ENCODE assay signal across 10 cellular contexts in genomic region chr7:70736715-70737460, GRCh38.
DNase-seq lines count a peak whose midpoint lies in the region; ATAC-seq and TF ChIP-seq lines count a peak whose summit lies in the region.
"Had no signal": no experiment of that assay in that cellular context is flagged by ENCODE, and none has a peak within 500 bp of the region (broad histone marks: within the 10 kb centered on the region; RNA-seq: fewer than 3 reads in every experiment).

No MANE protein-coding gene starts in this region.

- no peak for TF ChIP-seq CTCF in smooth muscle cell (IDR thresholded peaks at IDR 0.05; ENCODE audit: borderline replicate concordance, insufficient read depth, poor library complexity, severe bottlenecking)

- peak overlapping the region; percentile 82 for H3K4me2 ChIP-seq in smooth muscle cell

- H3K4me1 Mint-ChIP-seq in activated T-helper 17 cell treated with anti-CD3 and anti-CD28 coated beads, Interleukin-2, amount 50 U/mL, for 72 hours, result peaks cover 35% of the 10 kb centered on the region

- H3K27ac Mint-ChIP-seq in activated T-helper 17 cell treated with anti-CD3 and anti-CD28 coated beads, Interleukin-2, amount 50 U/mL, for 72 hours, result peak overlapping the region; percentile 45

- H3K9ac ChIP-seq in smooth muscle cell (ENCODE audit: low read depth), result no peak overlapping the region
- H3K9ac ChIP-seq: parathyroid adenoma had no signal

- H3K4me3 ChIP-seq in GM08714 (ENCODE audit: low read length) (peak overlapping the region; percentile 35), smooth muscle cell (peak overlapping the region; percentile 29)

- H3F3A ChIP-seq in smooth muscle cell (ENCODE audit: low read depth), result peaks cover 17% of the 10 kb centered on the region

- no peak overlapping the region for H2AFZ ChIP-seq in smooth muscle cell (ENCODE audit: low read depth)
- H2AFZ ChIP-seq: parathyroid adenoma had no signal

- H3K36me3 ChIP-seq in smooth muscle cell (ENCODE audit: low read depth), result no peaks in the 10 kb centered on the region

- peaks cover 95% of the 10 kb centered on the region for H4K20me1 ChIP-seq in smooth muscle cell (ENCODE audit: low read depth)

- WGBS in smooth muscle cell (ENCODE audit: low lambda C conversion rate), result 26% methylated on average over 11 of the region's 11 CpGs

- H3K9me3 Mint-ChIP-seq in activated T-helper 17 cell treated with anti-CD3 and anti-CD28 coated beads, Interleukin-2, amount 50 U/mL, for 72 hours, result no peaks in the 10 kb centered on the region

- intact Hi-C loops in left cardiac atrium (cut with DNase I), result no loop called here

- DNase-seq in left cardiac atrium (no peak), smooth muscle cell (lab: John Stamatoyannopoulos, UW; ENCODE audit: unreplicated experiment) (no peak), dedifferentiated amniotic fluid mesenchymal stem cell (ENCODE audit: extremely low spot score) (no peak), NCI-H2081 (lab: John Stamatoyannopoulos, UW) (no peak)
- DNase-seq in stimulated activated CD4-positive, alpha-beta T cell treated with anti-CD3 and anti-CD28 coated beads, Interleukin-4, amount 100 ng/mL, for 24 hours, result no peak
- DNase-seq in activated CD4-positive, alpha-beta T cell treated with anti-CD3 and anti-CD28 coated beads for 4 hours, result no peak
- DNase-seq: amniotic stem cell had no signal

- no peaks in the 10 kb centered on the region for H3K27me3 ChIP-seq in smooth muscle cell (ENCODE audit: low read depth)

- H3K27me3 Mint-ChIP-seq in activated T-helper 17 cell treated with anti-CD3 and anti-CD28 coated beads, Interleukin-2, amount 50 U/mL, for 72 hours, result no peaks in the 10 kb centered on the region

- H3K9me3 ChIP-seq in smooth muscle cell (replicated peaks; ENCODE audit: low read depth), result no peaks in the 10 kb centered on the region

- no peaks in the 10 kb centered on the region for H3K79me2 ChIP-seq in smooth muscle cell (ENCODE audit: low read depth)

- peak overlapping the region; percentile 65 for H3K4me3 Mint-ChIP-seq in activated T-helper 17 cell treated with anti-CD3 and anti-CD28 coated beads, Interleukin-2, amount 50 U/mL, for 72 hours

- peak; percentile 56 for ATAC-seq in activated T-helper 17 cell treated with anti-CD3 and anti-CD28 coated beads, Interleukin-2, amount 50 U/mL, for 72 hours (replicated peaks)
- peak; percentile 50 to 82 for ATAC-seq in left cardiac atrium

- peaks cover 37% of the 10 kb centered on the region for H3K4me1 ChIP-seq in smooth muscle cell (ENCODE audit: low read depth)
- H3K4me1 ChIP-seq: parathyroid adenoma had no signal

- H3K27ac ChIP-seq in smooth muscle cell (ENCODE audit: low read depth), result peak overlapping the region; percentile 35
- H3K27ac ChIP-seq: parathyroid adenoma had no signal

- H3K36me3 Mint-ChIP-seq in activated T-helper 17 cell treated with anti-CD3 and anti-CD28 coated beads, Interleukin-2, amount 50 U/mL, for 72 hours (ENCODE audit: low read depth), result no peaks in the 10 kb centered on the region
